ENCODE assay signal across 13 cellular contexts in the genomic region with DNA sequence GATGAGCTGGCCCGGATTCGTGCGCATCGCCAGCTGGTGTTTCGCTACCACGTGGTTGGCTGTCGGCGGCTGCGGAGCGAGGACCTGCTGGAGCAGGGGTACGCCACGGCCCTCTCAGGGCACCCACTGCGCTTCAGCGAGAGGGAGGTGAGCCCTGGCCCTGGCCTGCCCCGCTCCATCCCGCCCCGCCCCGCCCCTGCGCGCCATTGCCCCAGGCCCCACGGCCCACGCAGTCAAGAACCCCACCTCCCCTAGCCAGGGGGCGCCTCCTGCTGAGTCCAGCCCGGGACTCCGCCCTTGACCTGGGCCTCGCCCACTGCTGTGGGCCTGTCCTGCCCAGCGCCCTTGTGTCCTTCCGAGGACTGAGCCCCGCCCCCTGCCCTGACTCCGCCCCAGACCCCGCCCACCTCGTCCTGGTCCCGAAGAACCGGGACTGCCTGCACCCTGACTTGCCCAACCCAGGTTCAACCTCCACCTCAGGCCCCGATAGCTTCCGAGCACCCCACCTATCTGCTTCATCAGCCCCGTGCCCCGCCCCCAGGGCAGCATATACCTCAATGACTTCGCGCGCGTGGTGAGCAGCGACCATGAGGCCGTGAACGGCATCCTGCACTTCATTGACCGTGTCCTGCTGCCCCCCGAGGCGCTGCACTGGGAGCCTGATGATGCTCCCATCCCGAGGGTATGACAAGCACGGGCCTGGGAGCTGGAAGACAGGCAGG. TPM values are rescaled to one million over a fixed set of nuclear protein-coding genes. Genes with fewer than 3 reads are reported as not detected.
DNase-seq lines count a peak whose midpoint lies in the region; ATAC-seq and TF ChIP-seq lines count a peak whose summit lies in the region.
"Had no signal": no experiment of that assay in that cellular context is flagged by ENCODE, and none has a peak within 500 bp of the region (broad histone marks: within the 10 kb centered on the region; RNA-seq: fewer than 3 reads in every experiment).

No MANE protein-coding gene starts in this region.

- H3K27me3 ChIP-seq in mesendoderm (ENCODE audit: insufficient read depth, low read length, poor library complexity) = no peaks in the 10 kb centered on the region
- H3K27me3 ChIP-seq: body of pancreas had no signal

- H3K4me3 ChIP-seq in fibroblast of the aortic adventitia (ENCODE audit: low read depth, low read length) (peak overlapping the region; percentile 33), mesendoderm (ENCODE audit: low read length) (no peak overlapping the region)
- H3K4me3 ChIP-seq: body of pancreas had no signal

- H3K27ac ChIP-seq in mesendoderm (ENCODE audit: low read depth, low read length) = no peak overlapping the region
- H3K27ac ChIP-seq: body of pancreas, VCaP had no signal

- H3K27ac Mint-ChIP-seq in stimulated activated naive CD8-positive, alpha-beta T cell treated with anti-CD3 and anti-CD28 coated beads, Interleukin-15, amount 100 ng/mL, for 72 hours = no peak overlapping the region
- H3K27ac Mint-ChIP-seq: activated T-cell treated with anti-CD3 and anti-CD28 coated beads, Interleukin-2, amount 50 U/mL, for 72 hours; mesothelial cell of epicardium had no signal

- no peak overlapping the region for H4K5ac ChIP-seq in mesendoderm (ENCODE audit: low read length)

- H3K4ac ChIP-seq in mesendoderm (ENCODE audit: low read depth, low read length) = no peak overlapping the region

- peak overlapping the region; percentile 65 for H3K9ac ChIP-seq in mesendoderm (ENCODE audit: low read length)

- no peaks in the 10 kb centered on the region for H3K79me1 ChIP-seq in mesendoderm (ENCODE audit: low read length)

- no peak overlapping the region for H3K23ac ChIP-seq in mesendoderm (ENCODE audit: low read length)

- H2BK5ac ChIP-seq in mesendoderm (ENCODE audit: low read length) = no peak overlapping the region

- no peak overlapping the region for H3K4me3 Mint-ChIP-seq in stimulated activated naive CD8-positive, alpha-beta T cell treated with anti-CD3 and anti-CD28 coated beads, Interleukin-15, amount 100 ng/mL, for 72 hours
- H3K4me3 Mint-ChIP-seq: activated T-cell treated with anti-CD3 and anti-CD28 coated beads, Interleukin-2, amount 50 U/mL, for 72 hours; mesothelial cell of epicardium had no signal

- H3K36me3 ChIP-seq in mesendoderm (ENCODE audit: control insufficient read depth, insufficient read depth, low read length) = no peaks in the 10 kb centered on the region

- no CpG with 5 or more reads among the region's 50 CpGs for WGBS in mesendoderm (ENCODE audit: extremely low coverage, insufficient coverage, low lambda C conversion rate)

- H3K4me1 Mint-ChIP-seq in stimulated activated naive CD8-positive, alpha-beta T cell treated with anti-CD3 and anti-CD28 coated beads, Interleukin-15, amount 100 ng/mL, for 72 hours = no peaks in the 10 kb centered on the region

- H2BK120ac ChIP-seq in mesendoderm (ENCODE audit: low read depth, low read length) = no peak overlapping the region

- H3K79me2 ChIP-seq in mesendoderm (ENCODE audit: control insufficient read depth, insufficient read depth, low read length) = no peaks in the 10 kb centered on the region

- peaks cover 2% of the 10 kb centered on the region for H3K4me1 ChIP-seq in mesendoderm (ENCODE audit: control insufficient read depth, low read depth, low read length)
- H3K4me1 ChIP-seq: body of pancreas had no signal

- H2BK15ac ChIP-seq in mesendoderm (replicated peaks; ENCODE audit: low read depth) = no peak overlapping the region

- no peak overlapping the region for H3K18ac ChIP-seq in mesendoderm (ENCODE audit: low read length)

- no peak for DNase-seq in stimulated activated naive CD8-positive, alpha-beta T cell treated with anti-CD3 and anti-CD28 coated beads, Interleukin-15, amount 100 ng/mL, for 72 hours
- no peak for DNase-seq in stimulated activated naive CD8-positive, alpha-beta T cell treated with anti-CD3 and anti-CD28 coated beads, Interleukin-15, Interleukin-2, amounts not matched to agents 100 U/mL and 50 U/mL, for 24 hours
- no peak for DNase-seq in fibroblast of the aortic adventitia (ENCODE audit: low read depth)
- DNase-seq in mesendoderm = peak; percentile 45
- no peak for DNase-seq in effector CD4-positive, alpha-beta T cell
- DNase-seq in cerebellar nuclear complex (lab: John Stamatoyannopoulos, UW) = no peak
- DNase-seq: activated T-cell treated with anti-CD3 and anti-CD28 coated beads, Interleukin-2, amount 50 U/mL, for 72 hours; body of pancreas; NCI-H2107 had no signal

- ATAC-seq in stimulated activated naive CD8-positive, alpha-beta T cell treated with anti-CD3 and anti-CD28 coated beads, Interleukin-15, amount 100 ng/mL, for 72 hours = peak; percentile 18
- ATAC-seq in stimulated activated naive CD8-positive, alpha-beta T cell treated with anti-CD3 and anti-CD28 coated beads, Interleukin-15, Interleukin-2, amounts not matched to agents 100 U/mL and 50 U/mL, for 24 hours = no peak
- ATAC-seq in HG02623 (IDR thresholded peaks at IDR 0.05; ENCODE audit: unreplicated experiment) = no peak
- ATAC-seq in HG02970 (IDR thresholded peaks at IDR 0.05; ENCODE audit: low FRiP score, unreplicated experiment) = no peak
- ATAC-seq: activated T-cell treated with anti-CD3 and anti-CD28 coated beads, Interleukin-2, amount 50 U/mL, for 72 hours; body of pancreas had no signal

- peak overlapping the region; percentile 77 for H3K4me2 ChIP-seq in mesendoderm (ENCODE audit: low read length)

- H3K9me3 Mint-ChIP-seq in stimulated activated naive CD8-positive, alpha-beta T cell treated with anti-CD3 and anti-CD28 coated beads, Interleukin-15, amount 100 ng/mL, for 72 hours = no peaks in the 10 kb centered on the region
- H3K9me3 Mint-ChIP-seq: activated T-cell treated with anti-CD3 and anti-CD28 coated beads, Interleukin-2, amount 50 U/mL, for 72 hours; mesothelial cell of epicardium had no signal

- no peak for TF ChIP-seq CTCF in fibroblast of the aortic adventitia (IDR thresholded peaks at IDR 0.05; ENCODE audit: insufficient read depth, low read length)

- no peak overlapping the region for H2AK5ac ChIP-seq in mesendoderm (ENCODE audit: low read length)

- H3K56ac ChIP-seq in mesendoderm (ENCODE audit: low read length) = peak overlapping the region; percentile 88

- H4K8ac ChIP-seq in mesendoderm (ENCODE audit: low read depth, low read length) = no peak overlapping the region

- no peaks in the 10 kb centered on the region for H3K27me3 Mint-ChIP-seq in stimulated activated naive CD8-positive, alpha-beta T cell treated with anti-CD3 and anti-CD28 coated beads, Interleukin-15, amount 100 ng/mL, for 72 hours

RNA-seq across cellular contexts. Expression of gene NT5DC2, which starts 14.8 kb away (rescaled TPM):
- 31.1 and 68.2 TPM in 2 replicates for total RNA-seq in fibroblast of the aortic adventitia (ENCODE audit: low replicate concordance)
- polyA plus RNA-seq in mesendoderm (2013, experiment 1 of 2) = 171 TPM
- 169 TPM for polyA plus RNA-seq in mesendoderm (2013, experiment 2 of 2)

RNA-seq across cellular contexts. Expression of gene UQCC5, which starts 17.5 kb away (rescaled TPM):
- 4.3 and 7.7 TPM in 2 replicates for total RNA-seq in fibroblast of the aortic adventitia (ENCODE audit: low replicate concordance)
- 72.7 TPM for polyA plus RNA-seq in mesendoderm (2013, experiment 1 of 2)
- 77.0 TPM for polyA plus RNA-seq in mesendoderm (2013, experiment 2 of 2)

RNA-seq across cellular contexts. Expression of gene STAB1, which starts 23.7 kb away (rescaled TPM):
- total RNA-seq in fibroblast of the aortic adventitia (ENCODE audit: low replicate concordance) = 0.90 and 1.1 TPM in 2 replicates
- polyA plus RNA-seq in mesendoderm (2013, experiment 1 of 2) = 0.21 TPM
- 0.32 TPM for polyA plus RNA-seq in mesendoderm (2013, experiment 2 of 2)
